ENCODE assay signal across 9 cellular contexts in the genomic region with DNA sequence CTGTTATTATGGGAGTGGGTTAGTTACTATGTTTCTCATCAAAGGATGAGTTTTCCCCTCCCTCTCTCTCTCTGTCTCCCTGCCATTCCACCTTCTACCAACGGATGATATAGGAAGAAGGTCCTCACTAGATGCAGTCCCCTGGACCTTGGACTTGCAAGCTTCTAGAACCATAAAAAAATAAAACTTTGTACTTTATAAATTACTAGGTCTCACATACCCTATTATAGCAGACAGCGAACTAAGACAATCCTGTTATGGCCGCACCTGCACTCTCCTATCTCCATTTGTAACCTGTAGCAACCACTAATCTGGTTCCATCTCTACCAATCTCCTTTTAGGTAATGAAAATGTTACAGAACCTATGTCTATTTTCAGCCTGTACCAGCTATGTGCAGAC.
"Had no signal": no experiment of that assay in that cellular context is flagged by ENCODE, and none has a peak within 500 bp of the region (broad histone marks: within the 10 kb centered on the region; RNA-seq: fewer than 3 reads in every experiment).

No MANE protein-coding gene starts in this region.

- H3K4me3 ChIP-seq: GM23248, HAP-1, K562 had no signal

- H3K27ac ChIP-seq: GM23248 had no signal

- DNase-seq: GM23248, GOT3, H7, HFFc6, KG1 had no signal

- H3K4me1 ChIP-seq: HAP-1 had no signal

- H3K4me3 Mint-ChIP-seq: HFFc6 had no signal

- H3K36me3 ChIP-seq: HAP-1 had no signal

- FAIRE-seq: HTR-8/SVneo, K562 had no signal

- H3K9me3 ChIP-seq: HAP-1 had no signal

- ATAC-seq: HCT116, K562 had no signal

- H3K27ac Mint-ChIP-seq: HFFc6 had no signal
